In the genomic region with DNA sequence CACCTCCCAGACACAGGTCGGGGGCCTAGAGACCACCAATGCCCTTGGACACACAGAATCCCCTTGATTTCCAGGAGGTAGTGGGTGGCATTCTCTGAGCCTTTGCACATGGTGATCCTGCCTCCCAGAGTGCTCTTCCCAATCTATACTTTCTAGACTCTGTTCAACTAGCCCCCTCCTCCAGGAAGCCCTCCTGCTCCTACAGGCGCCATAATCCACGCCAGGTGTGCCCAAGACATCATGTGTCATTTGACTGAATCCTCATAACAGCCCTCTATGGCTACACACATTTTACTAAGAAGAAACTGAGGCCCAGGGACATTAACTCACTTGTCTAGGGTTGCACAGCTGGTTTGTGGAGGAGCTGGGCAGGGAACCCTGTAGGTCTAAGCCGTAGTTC, we compare ENCODE assay signal across 20 cellular contexts. TPM values are rescaled to one million over a fixed set of nuclear protein-coding genes. Genes with fewer than 3 reads are reported as not detected.
A peak's percentile ranks its signal among the peaks of the same experiment; 100 is the strongest.
DNase-seq lines count a peak whose midpoint lies in the region; ATAC-seq, FAIRE-seq and TF ChIP-seq lines count a peak whose summit lies in the region.
"Had no signal": no experiment of that assay in that cellular context is flagged by ENCODE, and none has a peak within 500 bp of the region (broad histone marks: within the 10 kb centered on the region; RNA-seq: fewer than 3 reads in every experiment).

No MANE protein-coding gene starts in this region.

- 89% methylated on average over 4 of the region's 4 CpGs for WGBS in A549 (ENCODE audit: missing lambda C conversion rate)
- WGBS in K562 (ENCODE audit: insufficient coverage, low coverage, missing lambda C conversion rate) = 97% methylated on average over 4 of the region's 4 CpGs

- H3K27ac Mint-ChIP-seq in CD4-positive, alpha-beta T cell = no peak overlapping the region
- H3K27ac Mint-ChIP-seq in osteocyte (ENCODE audit: unreplicated experiment) = peak overlapping the region; percentile 2
- H3K27ac Mint-ChIP-seq in stimulated activated naive B cell treated with anti-CD40 and anti-IgM and Interleukin-4, amounts not matched to agents 10 μg/mL and 1 μg/mL and 100 μg/mL, for 72 hours = no peak overlapping the region
- H3K27ac Mint-ChIP-seq: CD8-positive, alpha-beta T cell; IgD-negative memory B cell had no signal

- H3K4me1 ChIP-seq in A549 (no peaks in the 10 kb centered on the region), K562 (replicated peaks in 1 of 2; ENCODE audit: control insufficient read depth in 2 of 2, insufficient read depth in 2 of 2, low read length in 2 of 2) (peaks cover 0 to 23% of the 10 kb centered on the region in 2 experiments; a peak in 3 of 5 replicates)

- peaks cover 7% of the 10 kb centered on the region for H3K4me1 Mint-ChIP-seq in CD4-positive, alpha-beta T cell (ENCODE audit: low read depth)
- peaks cover 1% of the 10 kb centered on the region for H3K4me1 Mint-ChIP-seq in osteocyte (ENCODE audit: unreplicated experiment)
- H3K4me1 Mint-ChIP-seq in stimulated activated naive B cell treated with anti-CD40 and anti-IgM and Interleukin-4, amounts not matched to agents 10 μg/mL and 1 μg/mL and 100 μg/mL, for 72 hours = peaks cover 5 to 6% of the 10 kb centered on the region in 2 donors

- in situ Hi-C loops in K562 (cut with MboI) = no loop called here

- FAIRE-seq in A549 (lab: Jason Lieb, UNC) = no peak
- FAIRE-seq in K562 (lab: Jason Lieb, UNC) = no peak
- FAIRE-seq: A204.1, HepG2 had no signal

- POLR2A ChIA-PET in A549 (lab: Yijun Ruan, JAX) = no interaction called here
- POLR2A ChIA-PET in CD4-positive, alpha-beta T cell (lab: Charles Lee) = no interaction called here
- POLR2A ChIA-PET in K562 (lab: Yijun Ruan, JAX) = interaction anchor here (0.6 to 11.0 kb wide), 8 partner anchors 8 to 735 kb away, joined by 3 to 155 read pairs (median 4); no protein-coding TSS in a partner anchor

- no peaks in the 10 kb centered on the region for H3K9me3 Mint-ChIP-seq in CD4-positive, alpha-beta T cell
- H3K9me3 Mint-ChIP-seq in osteocyte (ENCODE audit: unreplicated experiment) = no peaks in the 10 kb centered on the region
- no peaks in the 10 kb centered on the region for H3K9me3 Mint-ChIP-seq in stimulated activated naive B cell treated with anti-CD40 and anti-IgM and Interleukin-4, amounts not matched to agents 10 μg/mL and 1 μg/mL and 100 μg/mL, for 72 hours
- H3K9me3 Mint-ChIP-seq: CD8-positive, alpha-beta T cell; IgD-negative memory B cell had no signal

- TF ChIP-seq EP300 in A549 (IDR thresholded peaks at IDR 0.05) (no peak), K562 (IDR thresholded peaks at IDR 0.05; ENCODE audit: low read length) (no peak)

- no peaks in the 10 kb centered on the region for H3K27me3 ChIP-seq in CD4-positive, alpha-beta T cell (ENCODE audit: control insufficient read depth, insufficient read depth, low read length)
- no peaks in the 10 kb centered on the region for H3K27me3 ChIP-seq in K562 (ENCODE audit: control insufficient read depth in 2 of 2, insufficient read depth in 2 of 2, low read length in 2 of 2)

- no TSS peak for BruUV-seq in K562 (replicated peaks; lab: Mats Ljungman, UMichigan)

- TF ChIP-seq RAD21 in A549 (conservative IDR thresholded peaks at IDR 0.05 in 1 of 2, IDR thresholded peaks at IDR 0.05 in 1 of 2) = no peak
- no peak for TF ChIP-seq RAD21 in K562 (CRISPR knock-in tag; conservative IDR thresholded peaks at IDR 0.05 in 1 of 2, IDR thresholded peaks at IDR 0.05 in 1 of 2)

- CTCF ChIA-PET in A549 (lab: Yijun Ruan, JAX) (interaction anchor here (5.5 kb wide), 1 partner anchor 15 kb away, joined by 41 read pairs; no protein-coding TSS in a partner anchor), K562 (lab: Yijun Ruan, JAX; ENCODE audit: low intra/inter-chr PET ratio) (no interaction called here)
- CTCF ChIA-PET in CD4-positive, alpha-beta T cell (lab: Charles Lee) = no interaction called here

- H3K9me3 ChIP-seq in A549 (no peaks in the 10 kb centered on the region), K562 (replicated peaks; ENCODE audit: control insufficient read depth, insufficient read depth, low read depth, low read length) (no peaks in the 10 kb centered on the region)
- no peaks in the 10 kb centered on the region for H3K9me3 ChIP-seq in CD4-positive, alpha-beta T cell (ENCODE audit: control insufficient read depth, low read length)

- no peaks in the 10 kb centered on the region for H3K9me1 ChIP-seq in K562 (ENCODE audit: control insufficient read depth, insufficient read depth, low read length)

- H3K4me2 ChIP-seq in A549 (no peak overlapping the region), K562 (ENCODE audit: insufficient read depth, low read length) (no peak overlapping the region)

- no peak overlapping the region for H3K4me3 Mint-ChIP-seq in CD4-positive, alpha-beta T cell
- H3K4me3 Mint-ChIP-seq in osteocyte (ENCODE audit: unreplicated experiment) = no peak overlapping the region
- no peak overlapping the region for H3K4me3 Mint-ChIP-seq in stimulated activated naive B cell treated with anti-CD40 and anti-IgM and Interleukin-4, amounts not matched to agents 10 μg/mL and 1 μg/mL and 100 μg/mL, for 72 hours
- H3K4me3 Mint-ChIP-seq: CD8-positive, alpha-beta T cell; IgD-negative memory B cell had no signal

- H3K4me3 ChIP-seq in A549 (no peak overlapping the region), K562 (no peak overlapping the region)

- TF ChIP-seq POLR2A in A549 (IDR thresholded peaks at IDR 0.05; ENCODE audit: low read length) = no peak
- no peak for TF ChIP-seq POLR2A in K562 (conservative IDR thresholded peaks at IDR 0.05)

- DNase-seq in A549 (ENCODE audit: low read depth in 1 of 2, low spot score in 1 of 2) (no peak), K562 (ENCODE audit: extremely low read depth in 1 of 4, low spot score in 3 of 4) (no peak), osteocyte (ENCODE audit: extremely low spot score, unreplicated experiment) (no peak), omental fat pad (ENCODE audit: low spot score) (no peak)
- DNase-seq in CD4-positive, alpha-beta T cell = no peak
- no peak for DNase-seq in stimulated activated naive B cell treated with anti-CD40 and anti-IgM and Interleukin-4, amounts not matched to agents 10 μg/mL and 1 μg/mL and 100 μg/mL, for 72 hours
- DNase-seq: AML-193; Calu3; CD8-positive, alpha-beta T cell; DMS79 treated with DMSO at 0.1 percent for 48 hours; GF-D8; GOT3; H7 had no signal

- ATAC-seq in A549 (no peak), K562 (no peak), HG02938 (IDR thresholded peaks at IDR 0.05; ENCODE audit: unreplicated experiment) (no peak), omental fat pad (ENCODE audit: low FRiP score) (no peak)
- ATAC-seq in CD4-positive, alpha-beta T cell (ENCODE audit: poor library complexity) = no peak
- ATAC-seq in stimulated activated naive B cell treated with anti-CD40 and anti-IgM and Interleukin-4, amounts not matched to agents 10 μg/mL and 1 μg/mL and 100 μg/mL, for 72 hours (replicated peaks) = no peak
- ATAC-seq: CD8-positive, alpha-beta T cell; HCT116; HepG2 had no signal

- no peak overlapping the region for H3K27ac ChIP-seq in A549
- peak overlapping the region; percentile 3 for H3K27ac ChIP-seq in CD4-positive, alpha-beta T cell (ENCODE audit: low read depth, low read length)
- no peak overlapping the region for H3K27ac ChIP-seq in K562 (ENCODE audit: extremely low read depth, low read depth, low read length)
- H3K27ac ChIP-seq: C4-2B had no signal

- no peak overlapping the region for H2AFZ ChIP-seq in K562 (ENCODE audit: low read depth, low read length)

- intact Hi-C loops in CD4-positive, alpha-beta T cell (cut with DNase I, micrococcal nuclease) = no loop called here
- intact Hi-C loops in K562 (cut with micrococcal nuclease) = no loop called here

- H4K20me1 ChIP-seq in K562 (replicated peaks; ENCODE audit: control insufficient read depth, insufficient read depth, low read length) = peaks cover 20% of the 10 kb centered on the region; the same call in 1 of the 2 replicates

- H3K36me3 ChIP-seq in K562 (ENCODE audit: control insufficient read depth, insufficient read depth, low read length) = peaks cover 82% of the 10 kb centered on the region

- TF ChIP-seq CTCF in A549 (IDR thresholded peaks at IDR 0.05) (no peak), K562 (IDR thresholded peaks at IDR 0.05 in 2 of 3, conservative IDR thresholded peaks at IDR 0.05 in 1 of 3; ENCODE audit: insufficient read depth in 2 of 3, low read depth in 1 of 3, low read length in 3 of 3) (no peak), osteocyte (IDR thresholded peaks at IDR 0.05) (no peak), omental fat pad (IDR thresholded peaks at IDR 0.05) (no peak)
- no peak for TF ChIP-seq CTCF in CD4-positive, alpha-beta T cell (IDR thresholded peaks at IDR 0.05)

- peaks cover 63% of the 10 kb centered on the region for H3K36me3 Mint-ChIP-seq in CD4-positive, alpha-beta T cell (ENCODE audit: low read depth)
- peaks cover 35% of the 10 kb centered on the region for H3K36me3 Mint-ChIP-seq in osteocyte (ENCODE audit: unreplicated experiment)
- H3K36me3 Mint-ChIP-seq in stimulated activated naive B cell treated with anti-CD40 and anti-IgM and Interleukin-4, amounts not matched to agents 10 μg/mL and 1 μg/mL and 100 μg/mL, for 72 hours = peaks cover 40 to 48% of the 10 kb centered on the region in 2 donors

- peaks cover 5% of the 10 kb centered on the region; the same call in 1 of the 3 replicates for H3K79me2 ChIP-seq in K562 (ENCODE audit: control insufficient read depth, insufficient read depth, low read length)

- no peaks in the 10 kb centered on the region for H3K27me3 Mint-ChIP-seq in CD4-positive, alpha-beta T cell
- no peaks in the 10 kb centered on the region for H3K27me3 Mint-ChIP-seq in osteocyte (ENCODE audit: unreplicated experiment)
- no peaks in the 10 kb centered on the region for H3K27me3 Mint-ChIP-seq in stimulated activated naive B cell treated with anti-CD40 and anti-IgM and Interleukin-4, amounts not matched to agents 10 μg/mL and 1 μg/mL and 100 μg/mL, for 72 hours
- H3K27me3 Mint-ChIP-seq: IgD-negative memory B cell had no signal

- H3K9ac ChIP-seq in K562 (ENCODE audit: insufficient read depth in 1 of 2, low read depth in 2 of 2, low read length in 2 of 2) = peak overlapping the region in 1 of 2 experiments; percentile 2; a peak in 1 of 4 replicates

RNA-seq across cellular contexts. Expression of gene BBLN, which starts 7.1 kb away (rescaled TPM):
- 23.0 and 23.8 TPM in 2 replicates for polyA plus RNA-seq in A549 (2011; rRNA removed)
- polyA plus RNA-seq in A549 (2012; cell fraction: cytosol; rRNA removed) = 39.6 and 58.1 TPM in 2 replicates
- polyA plus RNA-seq in A549 (2012; cell fraction: nucleus; rRNA removed) = 36.5 and 39.0 TPM in 2 replicates
- polyA plus RNA-seq in A549 (2017; fragmentation: RNase III; extraction: RNeasy Plus Mini Kit Qiagen cat#74134 plus additional on column Dnase treatment) = 23.3 to 28.1 TPM (median 26.0 TPM) in 3 replicates
- polyA minus RNA-seq in A549 (2011; rRNA and poly(A)+ RNA removed) = 8.4 and 8.9 TPM in 2 replicates
- 10 to 100 TPM; 53.6 to 55.9 TPM for total RNA-seq in CD4-positive, alpha-beta T cell
- total RNA-seq in K562 (2011; cell fraction: chromatin; rRNA removed; ENCODE audit: low replicate concordance) = 24.5 and 53.9 TPM in 2 replicates
- 72.0 and 78.0 TPM in 2 replicates for total RNA-seq in K562 (2011; cell fraction: nucleolus; rRNA removed)
- 65.8 and 106 TPM in 2 replicates for total RNA-seq in K562 (2011; cell fraction: nucleoplasm; rRNA removed)
- 331 and 433 TPM in 2 replicates for total RNA-seq in K562 (2014; rRNA removed)
- 11.5 and 11.9 TPM in 2 replicates for total RNA-seq in K562 (2014; rRNA removed; fragmentation: Illumina TruSeq; extraction: Trizol)
- total RNA-seq in K562 (2015; rRNA removed; fragmentation: Illumina TruSeq; extraction: Trizol) = 109 and 123 TPM in 2 replicates
- total RNA-seq in K562 (2021) = 172 and 177 TPM in 2 replicates
- 87.1 and 125 TPM in 2 replicates for polyA plus RNA-seq in K562 (2011; rRNA removed)
- polyA plus RNA-seq in K562 (2011; cell fraction: cytosol; rRNA removed) = 256 and 738 TPM in 2 replicates
- 139 and 249 TPM in 2 replicates for polyA plus RNA-seq in K562 (2011; cell fraction: nucleus; rRNA removed)
- polyA plus RNA-seq in K562 (2012) = 180 and 393 TPM in 2 replicates
- polyA plus RNA-seq in K562 (2014; fragmentation: Illumina TruSeq; extraction: Trizol) = 30.1 and 181 TPM in 2 replicates
- 10 to 100 TPM in 1 of 2 experiments, 1 to 10 TPM in 1; 4.2 to 13.7 TPM for polyA plus RNA-seq in K562 (2014; fragmentation: Nextera tagmentation; extraction: Ambion mirVana)
- polyA plus RNA-seq in K562 (2014; rRNA removed) = 191 and 213 TPM in 2 replicates
- polyA minus RNA-seq in K562 (2011; rRNA and poly(A)+ RNA removed) = 19.8 and 21.1 TPM in 2 replicates
- polyA minus RNA-seq in K562 (2011; cell fraction: cytosol; rRNA and poly(A)+ RNA removed) = 74.5 and 112 TPM in 2 replicates
- 29.6 and 47.0 TPM in 2 replicates for polyA minus RNA-seq in K562 (2011; cell fraction: nucleus; rRNA and poly(A)+ RNA removed)
- total RNA-seq in osteocyte = 93.3 and 93.9 TPM in 2 replicates
- total RNA-seq in omental fat pad = 100 to 1,000 TPM; 117 to 174 (median 138) TPM

RNA-seq across cellular contexts. Expression of gene LCN2, which starts 18.0 kb away (rescaled TPM):
- polyA plus RNA-seq in A549 (2011; rRNA removed) = 11.9 and 18.1 TPM in 2 replicates
- polyA plus RNA-seq in A549 (2012; cell fraction: cytosol; rRNA removed) = 0.89 and 0.93 TPM in 2 replicates
- polyA plus RNA-seq in A549 (2012; cell fraction: nucleus; rRNA removed) = 0.55 and 1.0 TPM in 2 replicates
- polyA plus RNA-seq in A549 (2017; fragmentation: RNase III; extraction: RNeasy Plus Mini Kit Qiagen cat#74134 plus additional on column Dnase treatment) = 2.3 to 3.0 TPM (median 2.6 TPM) in 3 replicates
- polyA minus RNA-seq in A549 (2011; rRNA and poly(A)+ RNA removed) = 5.7 and 7.4 TPM in 2 replicates
- total RNA-seq in CD4-positive, alpha-beta T cell = not detected
- 0.58 and 2.0 TPM in 2 replicates for total RNA-seq in K562 (2011; cell fraction: chromatin; rRNA removed; ENCODE audit: low replicate concordance)
- 1.1 and 1.3 TPM in 2 replicates for total RNA-seq in K562 (2011; cell fraction: nucleolus; rRNA removed)
- total RNA-seq in K562 (2011; cell fraction: nucleoplasm; rRNA removed) = 1.7 TPM in 1 of 2 replicates, not detected in the other
- total RNA-seq in K562 (2014; rRNA removed) = 0.20 and 0.54 TPM in 2 replicates
- 0.47 TPM in 1 of 2 replicates, not detected in the other for total RNA-seq in K562 (2014; rRNA removed; fragmentation: Illumina TruSeq; extraction: Trizol)
- total RNA-seq in K562 (2015; rRNA removed; fragmentation: Illumina TruSeq; extraction: Trizol) = not detected in 2 replicates
- 0.40 and 0.72 TPM in 2 replicates for total RNA-seq in K562 (2021)
- 0.60 and 1.2 TPM in 2 replicates for polyA plus RNA-seq in K562 (2011; rRNA removed)
- 0.40 and 0.69 TPM in 2 replicates for polyA plus RNA-seq in K562 (2011; cell fraction: cytosol; rRNA removed)
- 3.3 and 4.8 TPM in 2 replicates for polyA plus RNA-seq in K562 (2011; cell fraction: nucleus; rRNA removed)
- 0.16 and 0.37 TPM in 2 replicates for polyA plus RNA-seq in K562 (2012)
- 0.22 and 1.0 TPM in 2 replicates for polyA plus RNA-seq in K562 (2014; fragmentation: Illumina TruSeq; extraction: Trizol)
- under 1 TPM; 0.10 to 0.11 TPM for polyA plus RNA-seq in K562 (2014; fragmentation: Nextera tagmentation; extraction: Ambion mirVana)
- polyA plus RNA-seq in K562 (2014; rRNA removed) = 0.21 and 0.65 TPM in 2 replicates
- polyA minus RNA-seq in K562 (2011; rRNA and poly(A)+ RNA removed) = 1.2 and 1.4 TPM in 2 replicates
- not detected in 2 replicates for polyA minus RNA-seq in K562 (2011; cell fraction: cytosol; rRNA and poly(A)+ RNA removed)
- not detected in 2 replicates for polyA minus RNA-seq in K562 (2011; cell fraction: nucleus; rRNA and poly(A)+ RNA removed)
- not detected in 2 replicates for total RNA-seq in osteocyte
- total RNA-seq in omental fat pad = 1 to 10 TPM in 2 of 4 donors, not detected in 2; 1.7 TPM
- total RNA-seq: CD8-positive, alpha-beta T cell; H7 had no signal
- polyA plus RNA-seq: BJ had no signal

RNA-seq across cellular contexts. Expression of gene CIZ1, which starts 24.2 kb away (rescaled TPM):
- 39.2 and 50.3 TPM in 2 replicates for polyA plus RNA-seq in A549 (2011; rRNA removed)
- polyA plus RNA-seq in A549 (2012; cell fraction: cytosol; rRNA removed) = 40.3 and 49.3 TPM in 2 replicates
- polyA plus RNA-seq in A549 (2012; cell fraction: nucleus; rRNA removed) = 87.4 and 112 TPM in 2 replicates
- polyA plus RNA-seq in A549 (2017; fragmentation: RNase III; extraction: RNeasy Plus Mini Kit Qiagen cat#74134 plus additional on column Dnase treatment) = 83.0 to 93.6 TPM (median 92.5 TPM) in 3 replicates
- polyA minus RNA-seq in A549 (2011; rRNA and poly(A)+ RNA removed) = 47.2 and 76.6 TPM in 2 replicates
- 100 to 1,000 TPM; 106 to 107 TPM for total RNA-seq in CD4-positive, alpha-beta T cell
- 263 and 434 TPM in 2 replicates for total RNA-seq in K562 (2011; cell fraction: chromatin; rRNA removed; ENCODE audit: low replicate concordance)
- 204 and 208 TPM in 2 replicates for total RNA-seq in K562 (2011; cell fraction: nucleolus; rRNA removed)
- total RNA-seq in K562 (2011; cell fraction: nucleoplasm; rRNA removed) = 222 and 230 TPM in 2 replicates
- 127 and 164 TPM in 2 replicates for total RNA-seq in K562 (2014; rRNA removed)
- 55.4 and 57.1 TPM in 2 replicates for total RNA-seq in K562 (2014; rRNA removed; fragmentation: Illumina TruSeq; extraction: Trizol)
- total RNA-seq in K562 (2015; rRNA removed; fragmentation: Illumina TruSeq; extraction: Trizol) = 83.7 and 87.8 TPM in 2 replicates
- total RNA-seq in K562 (2021) = 329 and 330 TPM in 2 replicates
- polyA plus RNA-seq in K562 (2011; rRNA removed) = 82.1 and 168 TPM in 2 replicates
- 139 and 188 TPM in 2 replicates for polyA plus RNA-seq in K562 (2011; cell fraction: cytosol; rRNA removed)
- polyA plus RNA-seq in K562 (2011; cell fraction: nucleus; rRNA removed) = 284 and 400 TPM in 2 replicates
- polyA plus RNA-seq in K562 (2012) = 220 and 374 TPM in 2 replicates
- 244 and 291 TPM in 2 replicates for polyA plus RNA-seq in K562 (2014; fragmentation: Illumina TruSeq; extraction: Trizol)
- 10 to 100 TPM in 1 of 2 experiments, 1 to 10 TPM in 1; 6.6 to 12.6 TPM for polyA plus RNA-seq in K562 (2014; fragmentation: Nextera tagmentation; extraction: Ambion mirVana)
- polyA plus RNA-seq in K562 (2014; rRNA removed) = 161 and 175 TPM in 2 replicates
- polyA minus RNA-seq in K562 (2011; rRNA and poly(A)+ RNA removed) = 76.1 and 76.4 TPM in 2 replicates
- polyA minus RNA-seq in K562 (2011; cell fraction: cytosol; rRNA and poly(A)+ RNA removed) = 115 and 157 TPM in 2 replicates
- 42.3 and 58.8 TPM in 2 replicates for polyA minus RNA-seq in K562 (2011; cell fraction: nucleus; rRNA and poly(A)+ RNA removed)
- total RNA-seq in osteocyte = 147 and 170 TPM in 2 replicates
- total RNA-seq in omental fat pad = 10 to 100 TPM; 40.1 to 70.1 (median 52.5) TPM

RNA-seq across cellular contexts. Expression of gene DNM1, which starts 36.0 kb away (rescaled TPM):
- 60.2 and 70.7 TPM in 2 replicates for polyA plus RNA-seq in A549 (2011; rRNA removed)
- polyA plus RNA-seq in A549 (2012; cell fraction: cytosol; rRNA removed) = 65.9 and 77.9 TPM in 2 replicates
- 394 and 431 TPM in 2 replicates for polyA plus RNA-seq in A549 (2012; cell fraction: nucleus; rRNA removed)
- polyA plus RNA-seq in A549 (2017; fragmentation: RNase III; extraction: RNeasy Plus Mini Kit Qiagen cat#74134 plus additional on column Dnase treatment) = 99.8 to 139 TPM (median 136 TPM) in 3 replicates
- 198 and 226 TPM in 2 replicates for polyA minus RNA-seq in A549 (2011; rRNA and poly(A)+ RNA removed)
- 1 to 10 TPM; 1.8 to 2.5 TPM for total RNA-seq in CD4-positive, alpha-beta T cell
- 88.0 and 181 TPM in 2 replicates for total RNA-seq in K562 (2011; cell fraction: chromatin; rRNA removed; ENCODE audit: low replicate concordance)
- 88.4 and 99.1 TPM in 2 replicates for total RNA-seq in K562 (2011; cell fraction: nucleolus; rRNA removed)
- 92.3 and 124 TPM in 2 replicates for total RNA-seq in K562 (2011; cell fraction: nucleoplasm; rRNA removed)
- total RNA-seq in K562 (2014; rRNA removed) = 6.6 and 7.9 TPM in 2 replicates
- 4.5 and 5.2 TPM in 2 replicates for total RNA-seq in K562 (2014; rRNA removed; fragmentation: Illumina TruSeq; extraction: Trizol)
- total RNA-seq in K562 (2015; rRNA removed; fragmentation: Illumina TruSeq; extraction: Trizol) = 8.4 and 9.1 TPM in 2 replicates
- total RNA-seq in K562 (2021) = 20.7 and 23.1 TPM in 2 replicates
- polyA plus RNA-seq in K562 (2011; rRNA removed) = 9.5 and 33.1 TPM in 2 replicates
- polyA plus RNA-seq in K562 (2011; cell fraction: cytosol; rRNA removed) = 7.7 and 11.1 TPM in 2 replicates
- 108 and 126 TPM in 2 replicates for polyA plus RNA-seq in K562 (2011; cell fraction: nucleus; rRNA removed)
- 15.9 and 25.7 TPM in 2 replicates for polyA plus RNA-seq in K562 (2012)
- 10.0 and 15.5 TPM in 2 replicates for polyA plus RNA-seq in K562 (2014; fragmentation: Illumina TruSeq; extraction: Trizol)
- under 1 TPM; 0.39 to 0.58 TPM for polyA plus RNA-seq in K562 (2014; fragmentation: Nextera tagmentation; extraction: Ambion mirVana)
- 17.6 TPM in 2 replicates for polyA plus RNA-seq in K562 (2014; rRNA removed)
- 19.1 and 29.6 TPM in 2 replicates for polyA minus RNA-seq in K562 (2011; rRNA and poly(A)+ RNA removed)
- 6.7 and 22.4 TPM in 2 replicates for polyA minus RNA-seq in K562 (2011; cell fraction: cytosol; rRNA and poly(A)+ RNA removed)
- polyA minus RNA-seq in K562 (2011; cell fraction: nucleus; rRNA and poly(A)+ RNA removed) = 55.2 and 137 TPM in 2 replicates
- 40.2 and 45.4 TPM in 2 replicates for total RNA-seq in osteocyte
- total RNA-seq in omental fat pad = 10 to 100 TPM in 3 of 4 donors, 1 to 10 TPM in 1; 4.0 to 60.5 (median 20.0) TPM

RNA-seq across cellular contexts. Expression of gene PTGES2, which starts 39.7 kb away (rescaled TPM):
- polyA plus RNA-seq in A549 (2011; rRNA removed) = 79.8 and 94.5 TPM in 2 replicates
- 191 and 205 TPM in 2 replicates for polyA plus RNA-seq in A549 (2012; cell fraction: cytosol; rRNA removed)
- 242 and 295 TPM in 2 replicates for polyA plus RNA-seq in A549 (2012; cell fraction: nucleus; rRNA removed)
- 92.6 to 97.2 TPM (median 94.1 TPM) in 3 replicates for polyA plus RNA-seq in A549 (2017; fragmentation: RNase III; extraction: RNeasy Plus Mini Kit Qiagen cat#74134 plus additional on column Dnase treatment)
- 95.4 and 96.9 TPM in 2 replicates for polyA minus RNA-seq in A549 (2011; rRNA and poly(A)+ RNA removed)
- 10 to 100 TPM; 43.7 to 43.8 TPM for total RNA-seq in CD4-positive, alpha-beta T cell
- 91.2 and 285 TPM in 2 replicates for total RNA-seq in K562 (2011; cell fraction: chromatin; rRNA removed; ENCODE audit: low replicate concordance)
- 223 and 287 TPM in 2 replicates for total RNA-seq in K562 (2011; cell fraction: nucleolus; rRNA removed)
- total RNA-seq in K562 (2011; cell fraction: nucleoplasm; rRNA removed) = 132 and 134 TPM in 2 replicates
- total RNA-seq in K562 (2014; rRNA removed) = 196 and 257 TPM in 2 replicates
- 34.3 and 50.3 TPM in 2 replicates for total RNA-seq in K562 (2014; rRNA removed; fragmentation: Illumina TruSeq; extraction: Trizol)
- total RNA-seq in K562 (2015; rRNA removed; fragmentation: Illumina TruSeq; extraction: Trizol) = 98.9 and 102 TPM in 2 replicates
- total RNA-seq in K562 (2021) = 135 and 137 TPM in 2 replicates
- 90.1 and 106 TPM in 2 replicates for polyA plus RNA-seq in K562 (2011; rRNA removed)
- 92.2 and 177 TPM in 2 replicates for polyA plus RNA-seq in K562 (2011; cell fraction: cytosol; rRNA removed)
- 244 and 370 TPM in 2 replicates for polyA plus RNA-seq in K562 (2011; cell fraction: nucleus; rRNA removed)
- 94.0 and 96.2 TPM in 2 replicates for polyA plus RNA-seq in K562 (2012)
- polyA plus RNA-seq in K562 (2014; fragmentation: Illumina TruSeq; extraction: Trizol) = 89.2 and 128 TPM in 2 replicates
- polyA plus RNA-seq in K562 (2014; fragmentation: Nextera tagmentation; extraction: Ambion mirVana) = 1 to 10 TPM; 2.4 to 6.2 TPM
- polyA plus RNA-seq in K562 (2014; rRNA removed) = 128 and 149 TPM in 2 replicates
- polyA minus RNA-seq in K562 (2011; rRNA and poly(A)+ RNA removed) = 49.5 and 74.8 TPM in 2 replicates
- polyA minus RNA-seq in K562 (2011; cell fraction: cytosol; rRNA and poly(A)+ RNA removed) = 57.2 and 75.5 TPM in 2 replicates
- 73.1 and 77.3 TPM in 2 replicates for polyA minus RNA-seq in K562 (2011; cell fraction: nucleus; rRNA and poly(A)+ RNA removed)
- 79.2 and 80.3 TPM in 2 replicates for total RNA-seq in osteocyte
- total RNA-seq in omental fat pad = 10 to 100 TPM; 34.6 to 59.4 (median 53.0) TPM

Comparison
In these comparisons a context has a peak if more than half of its experiments do, and no peak if none do; other contexts are left out.
1. Of the 35 proteins assayed by ChIP-seq in both K562 and A549: peak only in K562: none; only in A549: none; in both: ZFP36; in neither: 34.